In genomic region chr18:7682334-7682733, GRCh38 we compare ENCODE assay signal across 32 cellular contexts.
"Had no signal": no experiment of that assay in that cellular context is flagged by ENCODE, and none has a peak within 500 bp of the region (broad histone marks: within the 10 kb centered on the region; RNA-seq: fewer than 3 reads in every experiment).

No MANE protein-coding gene starts in this region.

- H3K27me3 ChIP-seq: adrenal gland, body of pancreas, brain microvascular endothelial cell, breast epithelium had no signal

- H3K9me3 ChIP-seq: adrenal gland, body of pancreas, breast epithelium had no signal

- H3K4me1 ChIP-seq: breast epithelium had no signal

- H3K27me3 Mint-ChIP-seq: activated B cell treated with CpG ODN at 0.5 μM for 24 hours; activated CD4-positive, alpha-beta memory T cell treated with anti-CD3 and anti-CD28 coated beads for 36 hours; activated CD4-positive, alpha-beta T cell treated with anti-CD3 and anti-CD28 coated beads, Interleukin-2, amount 10 ng/mL, durations not matched to agents 24 days and 14 days; activated CD8-positive, alpha-beta T cell treated with anti-CD3 and anti-CD28 coated beads for 36 hours; activated naive CD4-positive, alpha-beta T cell treated with anti-CD3 and anti-CD28 coated beads, Interleukin-2, amount 10 ng/mL, durations not matched to agents 7 days and 5 days; activated naive CD8-positive, alpha-beta T cell treated with anti-CD3 and anti-CD28 coated beads for 36 hours; activated T-cell treated with anti-CD3 and anti-CD28 coated beads, Interleukin-2, amount 50 U/mL, for 24 hours had no signal

- H3K4me3 ChIP-seq: adrenal gland, body of pancreas, breast epithelium had no signal

- H3K27ac ChIP-seq: adrenal gland, body of pancreas, brain microvascular endothelial cell, breast epithelium, VCaP had no signal

- DNase-seq: activated B cell treated with CpG ODN at 0.5 μM for 24 hours; activated CD4-positive, alpha-beta memory T cell treated with anti-CD3 and anti-CD28 coated beads for 36 hours; activated CD4-positive, alpha-beta T cell treated with anti-CD3 and anti-CD28 coated beads for 4 hours; activated CD4-positive, alpha-beta T cell treated with anti-CD3 and anti-CD28 coated beads, Interleukin-2, amount 10 ng/mL, durations not matched to agents 24 days and 14 days; activated CD4-positive, alpha-beta T cell treated with anti-CD3 and anti-CD28 coated beads, Interleukin-2, amount 50 U/mL, for 1 hour; activated CD4-positive, alpha-beta T cell treated with anti-CD3 and anti-CD28 coated beads, Interleukin-2, amount 50 U/mL, for 4 hours; activated CD4-positive, CD25-positive, alpha-beta regulatory T cell treated with anti-CD3 and anti-CD28 coated beads, Interleukin-2, amount 50 U/mL, for 72 hours; activated CD8-positive, alpha-beta memory T cell treated with anti-CD3 and anti-CD28 coated beads, Interleukin-2, amount 50 U/mL, for 4 hours; activated CD8-positive, alpha-beta T cell treated with anti-CD3 and anti-CD28 coated beads for 36 hours; activated effector memory CD4-positive, alpha-beta T cell treated with Interleukin-2 at 50 U/mL for 16 hours; activated gamma-delta T cell; activated naive CD4-positive, alpha-beta T cell treated with anti-CD3 and anti-CD28 coated beads, Interleukin-2, amount 10 ng/mL, durations not matched to agents 7 days and 5 days; activated naive CD4-positive, alpha-beta T cell treated with Interleukin-2 at 50 U/mL for 16 hours; activated naive CD8-positive, alpha-beta T cell treated with anti-CD3 and anti-CD28 coated beads for 36 hours; activated T-cell treated with anti-CD3 and anti-CD28 coated beads for 4 hours; activated T-cell treated with anti-CD3 and anti-CD28 coated beads, Interleukin-2, amount 50 U/mL, for 24 hours; activated T-cell treated with anti-CD3 and anti-CD28 coated beads, Interleukin-2, amount 50 U/mL, for 48 hours; adrenal gland; amniotic stem cell; aorta; body of pancreas; brain microvascular endothelial cell; central memory CD4-positive, alpha-beta T cell; T-helper 1 cell; T-helper 2 cell; T-helper 9 cell had no signal

- H3K36me3 Mint-ChIP-seq: activated CD4-positive, alpha-beta memory T cell treated with anti-CD3 and anti-CD28 coated beads for 36 hours; activated naive CD4-positive, alpha-beta T cell treated with anti-CD3 and anti-CD28 coated beads, Interleukin-2, amount 10 ng/mL, durations not matched to agents 7 days and 5 days; activated naive CD4-positive, alpha-beta T cell treated with anti-CD3 and anti-CD28 coated beads, Interleukin-2, amount 50 U/mL, for 72 hours; activated naive CD8-positive, alpha-beta T cell treated with anti-CD3 and anti-CD28 coated beads for 36 hours had no signal

- H3K27ac Mint-ChIP-seq: activated B cell treated with CpG ODN at 0.5 μM for 24 hours; activated CD4-positive, alpha-beta memory T cell treated with anti-CD3 and anti-CD28 coated beads for 36 hours; activated CD4-positive, alpha-beta T cell treated with anti-CD3 and anti-CD28 coated beads, Interleukin-2, amount 10 ng/mL, durations not matched to agents 24 days and 14 days; activated CD8-positive, alpha-beta T cell treated with anti-CD3 and anti-CD28 coated beads for 36 hours; activated naive CD4-positive, alpha-beta T cell treated with anti-CD3 and anti-CD28 coated beads, Interleukin-2, amount 10 ng/mL, durations not matched to agents 7 days and 5 days; activated naive CD8-positive, alpha-beta T cell treated with anti-CD3 and anti-CD28 coated beads for 36 hours; activated T-cell treated with anti-CD3 and anti-CD28 coated beads, Interleukin-2, amount 50 U/mL, for 24 hours; activated T-helper 2 cell treated with anti-CD3 and anti-CD28 coated beads, Interferon-gamma antibody, Interleukin-2, Interleukin-4, amounts not matched to agents 10 μg/mL and 5 μg/mL and 100 μg/mL, durations not matched to agents 14 hours and 24 hours and 36 hours; T-helper 1 cell treated with Interleukin-12 subunit alpha and Interleukin-12 subunit beta and Interleukin-4 antibody, amounts not matched to agents 30 μg/mL and 1 μg/mL, for 36 hours; T-helper 2 cell treated with Interferon-gamma antibody and Interleukin-4, amounts not matched to agents 5 μg/mL and 100 μg/mL, for 36 hours had no signal

- H3K9me3 Mint-ChIP-seq: activated B cell treated with CpG ODN at 0.5 μM for 24 hours; activated CD4-positive, alpha-beta memory T cell treated with anti-CD3 and anti-CD28 coated beads for 36 hours; activated CD4-positive, alpha-beta T cell treated with anti-CD3 and anti-CD28 coated beads, Interleukin-2, amount 10 ng/mL, durations not matched to agents 24 days and 14 days; activated CD8-positive, alpha-beta T cell treated with anti-CD3 and anti-CD28 coated beads for 36 hours; activated naive CD4-positive, alpha-beta T cell treated with anti-CD3 and anti-CD28 coated beads, Interleukin-2, amount 10 ng/mL, durations not matched to agents 7 days and 5 days; activated naive CD8-positive, alpha-beta T cell treated with anti-CD3 and anti-CD28 coated beads for 36 hours; activated T-cell treated with anti-CD3 and anti-CD28 coated beads, Interleukin-2, amount 50 U/mL, for 24 hours; activated T-helper 2 cell treated with anti-CD3 and anti-CD28 coated beads, Interferon-gamma antibody, Interleukin-2, Interleukin-4, amounts not matched to agents 10 μg/mL and 5 μg/mL and 100 μg/mL, durations not matched to agents 14 hours and 24 hours and 36 hours; T-helper 1 cell treated with Interleukin-12 subunit alpha and Interleukin-12 subunit beta and Interleukin-4 antibody, amounts not matched to agents 30 μg/mL and 1 μg/mL, for 36 hours; T-helper 2 cell treated with Interferon-gamma antibody and Interleukin-4, amounts not matched to agents 5 μg/mL and 100 μg/mL, for 36 hours had no signal

- H3K36me3 ChIP-seq: adrenal gland, brain microvascular endothelial cell, breast epithelium had no signal

- H3K4me3 Mint-ChIP-seq: activated B cell treated with CpG ODN at 0.5 μM for 24 hours; activated CD4-positive, alpha-beta memory T cell treated with anti-CD3 and anti-CD28 coated beads for 36 hours; activated CD4-positive, alpha-beta T cell treated with anti-CD3 and anti-CD28 coated beads, Interleukin-2, amount 10 ng/mL, durations not matched to agents 24 days and 14 days; activated CD8-positive, alpha-beta T cell treated with anti-CD3 and anti-CD28 coated beads for 36 hours; activated naive CD4-positive, alpha-beta T cell treated with anti-CD3 and anti-CD28 coated beads, Interleukin-2, amount 10 ng/mL, durations not matched to agents 7 days and 5 days; activated naive CD8-positive, alpha-beta T cell treated with anti-CD3 and anti-CD28 coated beads for 36 hours; activated T-cell treated with anti-CD3 and anti-CD28 coated beads, Interleukin-2, amount 50 U/mL, for 24 hours; T-helper 1 cell treated with Interleukin-12 subunit alpha and Interleukin-12 subunit beta and Interleukin-4 antibody, amounts not matched to agents 30 μg/mL and 1 μg/mL, for 36 hours; T-helper 2 cell treated with Interferon-gamma antibody and Interleukin-4, amounts not matched to agents 5 μg/mL and 100 μg/mL, for 36 hours had no signal

- ATAC-seq: activated CD8-positive, alpha-beta T cell treated with anti-CD3 and anti-CD28 coated beads for 36 hours; activated naive CD4-positive, alpha-beta T cell treated with anti-CD3 and anti-CD28 coated beads, Interleukin-2, amount 50 U/mL, for 72 hours; body of pancreas had no signal

- H3K4me1 Mint-ChIP-seq: activated B cell treated with CpG ODN at 0.5 μM for 24 hours; activated CD4-positive, alpha-beta T cell treated with anti-CD3 and anti-CD28 coated beads, Interleukin-2, amount 10 ng/mL, durations not matched to agents 24 days and 14 days; activated naive CD4-positive, alpha-beta T cell treated with anti-CD3 and anti-CD28 coated beads, Interleukin-2, amount 10 ng/mL, durations not matched to agents 7 days and 5 days; activated naive CD8-positive, alpha-beta T cell treated with anti-CD3 and anti-CD28 coated beads for 36 hours had no signal
